In genomic region chr11:114061053-114062049, GRCh38 we compare ENCODE assay signal across 8 cellular contexts. TPM values are rescaled to one million over a fixed set of nuclear protein-coding genes. Genes with fewer than 3 reads are reported as not detected.
A peak's percentile ranks its signal among the peaks of the same experiment; 100 is the strongest.
DNase-seq lines count a peak whose midpoint lies in the region; ATAC-seq, FAIRE-seq and TF ChIP-seq lines count a peak whose summit lies in the region.

No MANE protein-coding gene starts in this region.

- peaks cover 67 to 95% (median 75%) of the 10 kb centered on the region in 11 experiments for H3K27me3 ChIP-seq in BLaER1 treated with 17β-estradiol and CSF1 and Interleukin-3, amounts not matched to agents 10 nM and 100 nM
- H3K27me3 ChIP-seq in bronchial epithelial cell (ENCODE audit: control insufficient read depth, insufficient read depth, low read length): peaks cover 35% of the 10 kb centered on the region

- peaks cover 0 to 18% (median 10%) of the 10 kb centered on the region in 10 experiments; a peak in 10 of 20 replicates for H3K4me1 ChIP-seq in BLaER1 treated with 17β-estradiol and CSF1 and Interleukin-3, amounts not matched to agents 10 nM and 100 nM

- H3K4me3 ChIP-seq in BLaER1 treated with 17β-estradiol and CSF1 and Interleukin-3, amounts not matched to agents 10 nM and 100 nM: peak overlapping the region; percentile 53 to 69 (median 59)
- H3K4me3 ChIP-seq in Jurkat, Clone E6-1 (ENCODE audit: low read length): peak overlapping the region; percentile 21
- peak overlapping the region; percentile 88 for H3K4me3 ChIP-seq in bronchial epithelial cell (ENCODE audit: low read depth, low read length)

- DNase-seq in Jurkat, Clone E6-1 (ENCODE audit: low read depth, low spot score): no peak
- DNase-seq in bronchial epithelial cell (ENCODE audit: low read depth) (no peak), left lobe of liver (ENCODE audit: low spot score) (peak; percentile 77), superior temporal gyrus (ENCODE audit: extremely low spot score) (peak; percentile 58), GM13976 (ENCODE audit: low spot score) (no peak)

- peak overlapping the region; percentile 76 to 93 (median 89) for H3K4me2 ChIP-seq in BLaER1 treated with 17β-estradiol and CSF1 and Interleukin-3, amounts not matched to agents 10 nM and 100 nM

- H4K20me1 ChIP-seq in BLaER1 treated with 17β-estradiol and CSF1 and Interleukin-3, amounts not matched to agents 10 nM and 100 nM: peaks cover 0 to 54% (median 16%) of the 10 kb centered on the region in 11 experiments; a peak in 17 of 22 replicates

- TF ChIP-seq CTCF in bronchial epithelial cell (IDR thresholded peaks at IDR 0.05; ENCODE audit: insufficient read depth, low read length, severe bottlenecking) (no peak), GM13976 (IDR thresholded peaks at IDR 0.05; ENCODE audit: borderline replicate concordance, control extremely low read depth, extremely low read depth, insufficient read depth, missing control alignments) (no peak)

- peaks cover 28 to 39% (median 35%) of the 10 kb centered on the region in 11 experiments for H3K9me3 ChIP-seq in BLaER1 treated with 17β-estradiol and CSF1 and Interleukin-3, amounts not matched to agents 10 nM and 100 nM (replicated peaks in 1 of 11)

- in situ Hi-C loops in GM13976 (cut with MboI; ENCODE audit: low sequenced_read_pairs, unreplicated experiment): no loop called here

- FAIRE-seq in bronchial epithelial cell (lab: Jason Lieb, UNC): no peak

- peak overlapping the region in 5 of 11 experiments; percentile 27 to 48 (median 38); a peak in 5 of 22 replicates for H3K9ac ChIP-seq in BLaER1 treated with 17β-estradiol and CSF1 and Interleukin-3, amounts not matched to agents 10 nM and 100 nM

- H3K27ac ChIP-seq in BLaER1 treated with 17β-estradiol and CSF1 and Interleukin-3, amounts not matched to agents 10 nM and 100 nM: no peak overlapping the region

- ATAC-seq in left lobe of liver (peak; percentile 8), GM21737 (IDR thresholded peaks at IDR 0.05; ENCODE audit: unreplicated experiment) (no peak), GM21825 (IDR thresholded peaks at IDR 0.05; ENCODE audit: unreplicated experiment) (no peak)

- no peaks in the 10 kb centered on the region for H3K36me3 ChIP-seq in BLaER1 treated with 17β-estradiol and CSF1 and Interleukin-3, amounts not matched to agents 10 nM and 100 nM
- H3K36me3 ChIP-seq in bronchial epithelial cell (ENCODE audit: control insufficient read depth, insufficient read depth, low read length): peaks cover 20% of the 10 kb centered on the region

RNA-seq across cellular contexts. Expression of gene ZBTB16, which starts 1.8 kb away (rescaled TPM):
- 2.8 TPM for polyA plus RNA-seq in Jurkat, Clone E6-1 (2012; ENCODE audit: insufficient read depth, insufficient read length)
- total RNA-seq in bronchial epithelial cell (3.1 and 3.2 TPM in 2 replicates), left lobe of liver (160 TPM)

Comparison
In these comparisons a context has a peak if more than half of its experiments do, and no peak if none do; other contexts are left out.
1. H3K4me3 ChIP-seq: peak in every context shown above with its lines; median percentile 88 in bronchial epithelial cell; 59 in BLaER1 treated with 17β-estradiol and CSF1 and Interleukin-3, amounts not matched to agents 10 nM and 100 nM; 21 in Jurkat, Clone E6-1.
2. DNase-seq: peak in left lobe of liver (single experiment) and superior temporal gyrus (single experiment); none in Jurkat, Clone E6-1 (single experiment), bronchial epithelial cell (single experiment) and GM13976 (single experiment).
3. RNA of gene ZBTB16, which starts 1.8 kb away (total RNA-seq): 160 TPM in left lobe of liver (single experiment); 3.1 to 3.2 TPM in bronchial epithelial cell; every median in the first group is over 10 times any median in the second.